In the genomic region with DNA sequence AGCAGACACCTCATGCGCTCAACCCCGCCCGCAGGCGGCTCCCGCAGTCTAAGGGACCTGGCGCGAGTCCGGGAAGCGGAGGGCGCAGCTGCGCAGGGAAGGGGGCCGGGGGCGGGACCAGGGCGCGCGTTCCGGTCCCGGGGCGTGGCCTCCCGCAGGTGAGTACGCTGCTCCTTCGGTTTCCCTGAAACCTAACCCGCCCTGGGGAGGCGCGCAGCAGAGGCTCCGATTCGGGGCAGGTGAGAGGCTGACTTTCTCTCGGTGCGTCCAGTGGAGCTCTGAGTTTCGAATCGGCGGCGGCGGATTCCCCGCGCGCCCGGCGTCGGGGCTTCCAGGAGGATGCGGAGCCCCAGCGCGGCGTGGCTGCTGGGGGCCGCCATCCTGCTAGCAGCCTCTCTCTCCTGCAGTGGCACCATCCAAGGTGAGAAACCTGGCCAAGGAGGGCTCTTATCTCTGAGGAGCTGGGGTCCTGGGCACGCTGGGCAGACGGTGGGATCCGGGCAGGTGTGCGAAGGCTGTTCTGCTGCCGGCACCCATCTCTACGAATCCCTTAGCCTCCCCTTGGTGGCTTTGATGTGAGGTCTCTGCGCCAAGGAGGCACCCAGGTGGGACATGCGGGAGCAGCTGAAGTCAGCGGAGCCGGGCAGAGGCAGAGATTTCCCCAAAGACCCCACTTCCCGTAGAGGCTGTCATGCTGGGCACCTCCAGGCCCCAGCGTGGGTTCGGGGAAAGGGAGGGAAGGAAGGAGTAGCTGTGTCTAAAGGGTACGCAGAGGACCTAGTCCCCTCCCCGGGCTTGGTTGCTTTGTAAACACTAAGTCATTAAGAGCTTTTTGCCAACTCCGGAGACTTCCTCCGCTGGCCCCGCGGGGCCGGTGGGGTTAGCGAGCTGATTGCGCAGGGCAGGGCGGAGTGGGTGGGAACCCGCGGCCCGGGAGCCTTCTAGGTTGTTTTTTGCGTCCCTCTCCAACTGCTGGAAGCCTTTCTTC, we compare ENCODE assay signal across 8 cellular contexts. TPM values are rescaled to one million over a fixed set of nuclear protein-coding genes. Genes with fewer than 3 reads are reported as not detected.
DNase-seq lines count a peak whose midpoint lies in the region; ATAC-seq and TF ChIP-seq lines count a peak whose summit lies in the region.

A gene with protein sequence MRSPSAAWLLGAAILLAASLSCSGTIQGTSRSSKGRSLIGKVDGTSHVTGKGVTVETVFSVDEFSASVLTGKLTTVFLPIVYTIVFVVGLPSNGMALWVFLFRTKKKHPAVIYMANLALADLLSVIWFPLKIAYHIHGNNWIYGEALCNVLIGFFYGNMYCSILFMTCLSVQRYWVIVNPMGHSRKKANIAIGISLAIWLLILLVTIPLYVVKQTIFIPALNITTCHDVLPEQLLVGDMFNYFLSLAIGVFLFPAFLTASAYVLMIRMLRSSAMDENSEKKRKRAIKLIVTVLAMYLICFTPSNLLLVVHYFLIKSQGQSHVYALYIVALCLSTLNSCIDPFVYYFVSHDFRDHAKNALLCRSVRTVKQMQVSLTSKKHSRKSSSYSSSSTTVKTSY (plus strand): TSS at position 187 of the 988 bp plus-strand sequence. CDS start 153 bp downstream, at position 340.

- H3K27ac ChIP-seq in esophagus squamous epithelium (peak within 1 kb of the TSS; percentile 25 to 81 (median 78)), muscle layer of duodenum (ENCODE audit: low read length) (peak within 1 kb of the TSS; percentile 77)

- peak within 1 kb of the TSS; percentile 80 for H3K4me3 Mint-ChIP-seq in activated T-cell treated with anti-CD3 and anti-CD28 coated beads, Interleukin-2, amount 50 U/mL, for 4 hours
- H3K4me3 Mint-ChIP-seq in stimulated activated naive B cell treated with anti-CD40 and anti-IgM and Interleukin-4, amounts not matched to agents 10 μg/mL and 1 μg/mL and 100 μg/mL, for 72 hours = peak within 1 kb of the TSS; percentile 69 to 81

- DNase-seq in GM03348 (ENCODE audit: low spot score) (peak; percentile 77), NCI-H526 (lab: John Stamatoyannopoulos, UW) (peak; percentile 78 to 89), esophagus squamous epithelium (lab: John Stamatoyannopoulos, UW) (no peak)
- peak; percentile 52 for DNase-seq in activated T-cell treated with anti-CD3 and anti-CD28 coated beads, Interleukin-2, amount 50 U/mL, for 4 hours
- DNase-seq in stimulated activated naive B cell treated with anti-CD40 and anti-IgM and Interleukin-4, amounts not matched to agents 10 μg/mL and 1 μg/mL and 100 μg/mL, for 72 hours = no peak

- H3K9me3 Mint-ChIP-seq in activated T-cell treated with anti-CD3 and anti-CD28 coated beads, Interleukin-2, amount 50 U/mL, for 4 hours = no peaks in the 10 kb centered on the region
- no peaks in the 10 kb centered on the region for H3K9me3 Mint-ChIP-seq in stimulated activated naive B cell treated with anti-CD40 and anti-IgM and Interleukin-4, amounts not matched to agents 10 μg/mL and 1 μg/mL and 100 μg/mL, for 72 hours

- H3K27me3 ChIP-seq in esophagus squamous epithelium = peaks cover 0 to 43% (median 0%) of the 10 kb centered on the region in 4 donors
- H3K27me3 ChIP-seq in muscle layer of duodenum (ENCODE audit: low read depth, low read length) = peaks cover 16% of the 10 kb centered on the region

- ATAC-seq in activated T-cell treated with anti-CD3 and anti-CD28 coated beads, Interleukin-2, amount 50 U/mL, for 4 hours = peak; percentile 81 to 83
- peak; percentile 34 to 50 for ATAC-seq in stimulated activated naive B cell treated with anti-CD40 and anti-IgM and Interleukin-4, amounts not matched to agents 10 μg/mL and 1 μg/mL and 100 μg/mL, for 72 hours (replicated peaks)
- ATAC-seq in HG02885 (IDR thresholded peaks at IDR 0.05; ENCODE audit: poor library complexity, unreplicated experiment) (no peak), HG03565 (IDR thresholded peaks at IDR 0.05; ENCODE audit: unreplicated experiment) (no peak)

- H3K9me3 ChIP-seq in esophagus squamous epithelium (no peaks in the 10 kb centered on the region), muscle layer of duodenum (ENCODE audit: control insufficient read depth in 1 of 2, low read length in 2 of 2) (no peaks in the 10 kb centered on the region)

- H3K36me3 ChIP-seq in esophagus squamous epithelium (no peaks in the 10 kb centered on the region), muscle layer of duodenum (ENCODE audit: control insufficient read depth in 1 of 2, insufficient read depth in 2 of 2, low read length in 2 of 2) (no peaks in the 10 kb centered on the region)

- H3K27me3 Mint-ChIP-seq in activated T-cell treated with anti-CD3 and anti-CD28 coated beads, Interleukin-2, amount 50 U/mL, for 4 hours (ENCODE audit: low read depth) = peaks cover 16% of the 10 kb centered on the region
- H3K27me3 Mint-ChIP-seq in stimulated activated naive B cell treated with anti-CD40 and anti-IgM and Interleukin-4, amounts not matched to agents 10 μg/mL and 1 μg/mL and 100 μg/mL, for 72 hours = peaks cover 45 to 61% of the 10 kb centered on the region in 2 donors

- peak in 2 of 4 donors; percentile 68 to 78 for TF ChIP-seq POLR2A in esophagus squamous epithelium (IDR thresholded peaks at IDR 0.05)

- H3K27ac Mint-ChIP-seq in stimulated activated naive B cell treated with anti-CD40 and anti-IgM and Interleukin-4, amounts not matched to agents 10 μg/mL and 1 μg/mL and 100 μg/mL, for 72 hours = no peak within 1 kb of the TSS

- H3K4me3 ChIP-seq in esophagus squamous epithelium (peak within 1 kb of the TSS; percentile 46 to 72 (median 66)), muscle layer of duodenum (ENCODE audit: low read depth in 1 of 2, low read length in 2 of 2) (peak within 1 kb of the TSS; percentile 74 to 84)

- peaks cover 3% of the 10 kb centered on the region for H3K36me3 Mint-ChIP-seq in activated T-cell treated with anti-CD3 and anti-CD28 coated beads, Interleukin-2, amount 50 U/mL, for 4 hours (ENCODE audit: insufficient read depth)
- H3K36me3 Mint-ChIP-seq in stimulated activated naive B cell treated with anti-CD40 and anti-IgM and Interleukin-4, amounts not matched to agents 10 μg/mL and 1 μg/mL and 100 μg/mL, for 72 hours = no peaks in the 10 kb centered on the region

- TF ChIP-seq CTCF in esophagus squamous epithelium (IDR thresholded peaks at IDR 0.05) = no peak

- intact Hi-C loops in esophagus squamous epithelium (cut with DNase I) = no loop called here

- H3K4me1 ChIP-seq in esophagus squamous epithelium (peaks cover 0 to 36% (median 11%) of the 10 kb centered on the region in 3 donors), muscle layer of duodenum (ENCODE audit: control insufficient read depth in 1 of 2, insufficient read depth in 2 of 2, low read length in 2 of 2) (peaks cover 0 to 16% of the 10 kb centered on the region in 2 donors)

- H3K4me1 Mint-ChIP-seq in activated T-cell treated with anti-CD3 and anti-CD28 coated beads, Interleukin-2, amount 50 U/mL, for 4 hours (ENCODE audit: low read depth) = peaks cover 19% of the 10 kb centered on the region
- H3K4me1 Mint-ChIP-seq in stimulated activated naive B cell treated with anti-CD40 and anti-IgM and Interleukin-4, amounts not matched to agents 10 μg/mL and 1 μg/mL and 100 μg/mL, for 72 hours = peaks cover 9 to 14% of the 10 kb centered on the region in 2 donors

- 2 to 6% methylated on average over 7 to 10 of the region's 72 CpGs for WGBS in esophagus squamous epithelium, 2 donors

RNA-seq across cellular contexts. Expression of the gene that starts here (rescaled TPM):
- total RNA-seq in activated T-cell treated with anti-CD3 and anti-CD28 coated beads, Interleukin-2, amount 50 U/mL, for 4 hours = 1 to 10 TPM; 1.6 to 1.9 (median 1.8) TPM
- total RNA-seq in esophagus squamous epithelium = 10 to 100 TPM in 2 of 4 donors, 1 to 10 TPM in 2; 9.0 to 15.8 (median 11.8) TPM

Comparison
In these comparisons a context has a peak if more than half of its experiments do, and no peak if none do; other contexts are left out.
1. DNase-seq: peak in GM03348 (single experiment), NCI-H526 (2 of 2) and activated T-cell treated with anti-CD3 and anti-CD28 coated beads, Interleukin-2, amount 50 U/mL, for 4 hours (single experiment); none in esophagus squamous epithelium (single experiment) and stimulated activated naive B cell treated with anti-CD40 and anti-IgM and Interleukin-4, amounts not matched to agents 10 μg/mL and 1 μg/mL and 100 μg/mL, for 72 hours (single experiment).
2. ATAC-seq: peak in activated T-cell treated with anti-CD3 and anti-CD28 coated beads, Interleukin-2, amount 50 U/mL, for 4 hours (2 of 2) and stimulated activated naive B cell treated with anti-CD40 and anti-IgM and Interleukin-4, amounts not matched to agents 10 μg/mL and 1 μg/mL and 100 μg/mL, for 72 hours (2 of 2); none in HG02885 (single experiment) and HG03565 (single experiment).